Comparison of ENCODE assay signal across 25 cellular contexts in the genomic region with DNA sequence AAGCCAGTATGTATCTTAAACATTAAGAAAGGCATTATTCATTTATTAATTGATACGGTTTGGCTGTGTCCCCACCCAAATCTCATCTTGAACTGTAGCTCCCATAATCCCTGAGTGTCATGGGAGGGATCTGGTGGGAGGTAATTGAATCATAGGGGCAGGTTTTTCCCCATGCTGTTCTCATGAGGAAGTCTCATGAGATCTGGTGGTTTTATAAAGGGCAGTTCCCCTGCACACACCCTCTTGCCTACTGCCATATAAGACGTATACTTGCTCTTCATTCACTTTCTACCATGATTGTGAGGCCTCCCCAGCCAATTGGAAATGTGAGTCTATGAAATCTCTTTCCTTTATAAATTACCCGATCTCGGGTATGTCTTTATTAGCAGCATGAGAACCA.
"Had no signal": no experiment of that assay in that cellular context is flagged by ENCODE, and none has a peak within 500 bp of the region (broad histone marks: within the 10 kb centered on the region; RNA-seq: fewer than 3 reads in every experiment).

No MANE protein-coding gene starts in this region.

- H3K9me3 ChIP-seq: colonic mucosa, esophagus muscularis mucosa, esophagus squamous epithelium, gastrocnemius medialis, gastroesophageal sphincter, heart left ventricle, heart right ventricle had no signal

- H3K27ac ChIP-seq: colonic mucosa, coronary artery, dorsolateral prefrontal cortex, epithelial cell of prostate, esophagus muscularis mucosa, esophagus squamous epithelium, foreskin keratinocyte, gastrocnemius medialis, gastroesophageal sphincter, heart left ventricle, heart right ventricle had no signal

- H3K4me1 ChIP-seq: colonic mucosa had no signal

- H3K9me3 Mint-ChIP-seq: dendritic cell treated with granulocyte-macrophage colony-stimulating factor and Interleukin-4, amounts not matched to agents 40 ng/mL and 50 ng/mL, for 4 days; effector memory CD8-positive, alpha-beta T cell; endodermal cell had no signal

- ATAC-seq: effector memory CD8-positive, alpha-beta T cell; esophagus mucosa; foreskin keratinocyte; gastrocnemius medialis; gastroesophageal sphincter; heart left ventricle; heart right ventricle had no signal

- H3K36me3 ChIP-seq: colonic mucosa, esophagus muscularis mucosa, esophagus squamous epithelium, gastrocnemius medialis, gastroesophageal sphincter, heart left ventricle, heart right ventricle had no signal

- H3K27ac Mint-ChIP-seq: dendritic cell treated with granulocyte-macrophage colony-stimulating factor and Interleukin-4, amounts not matched to agents 40 ng/mL and 50 ng/mL, for 4 days; effector memory CD8-positive, alpha-beta T cell; endodermal cell had no signal

- H3K4me3 ChIP-seq: colonic mucosa, coronary artery, dorsolateral prefrontal cortex, esophagus muscularis mucosa, esophagus squamous epithelium, gastrocnemius medialis, gastroesophageal sphincter, heart left ventricle, heart right ventricle had no signal

- H3K4me3 Mint-ChIP-seq: dendritic cell treated with granulocyte-macrophage colony-stimulating factor and Interleukin-4, amounts not matched to agents 40 ng/mL and 50 ng/mL, for 4 days; effector memory CD8-positive, alpha-beta T cell; endodermal cell had no signal

- DNase-seq: colonic mucosa; cortex of kidney; dermis blood vessel endothelial cell; dorsolateral prefrontal cortex; effector CD4-positive, alpha-beta T cell; effector CD8-positive, alpha-beta T cell; effector memory CD4-positive, alpha-beta T cell; effector memory CD8-positive, alpha-beta T cell; endodermal cell; erythroblast; esophagus squamous epithelium; foreskin fibroblast; foreskin keratinocyte; foreskin melanocyte; gastrocnemius medialis; glutamatergic neuron; head of caudate nucleus; heart left ventricle; heart right ventricle had no signal

- H3K27me3 ChIP-seq: colonic mucosa, dorsolateral prefrontal cortex, esophagus muscularis mucosa, esophagus squamous epithelium, gastrocnemius medialis, gastroesophageal sphincter, heart right ventricle had no signal
